In genomic region chr10:48494611-48495010, GRCh38 we compare ENCODE assay signal across 1 cellular context.
TF ChIP-seq lines count a peak whose summit lies in the region.

No MANE protein-coding gene starts in this region.

TF ChIP-seq in WTC11, 78 proteins besides CTCF, POLR2A, EP300 and RAD21 (continued from another document):
- TF ChIP-seq, protein P1, sequence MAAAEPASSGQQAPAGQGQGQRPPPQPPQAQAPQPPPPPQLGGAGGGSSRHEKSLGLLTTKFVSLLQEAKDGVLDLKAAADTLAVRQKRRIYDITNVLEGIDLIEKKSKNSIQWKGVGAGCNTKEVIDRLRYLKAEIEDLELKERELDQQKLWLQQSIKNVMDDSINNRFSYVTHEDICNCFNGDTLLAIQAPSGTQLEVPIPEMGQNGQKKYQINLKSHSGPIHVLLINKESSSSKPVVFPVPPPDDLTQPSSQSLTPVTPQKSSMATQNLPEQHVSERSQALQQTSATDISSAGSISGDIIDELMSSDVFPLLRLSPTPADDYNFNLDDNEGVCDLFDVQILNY (CRISPR knock-in tag; IDR thresholded peaks at IDR 0.05) = no peak
- no peak for TF ChIP-seq FOXJ3 (CRISPR knock-in tag; IDR thresholded peaks at IDR 0.05; ENCODE audit: borderline replicate concordance)
- TF ChIP-seq NFATC4 (CRISPR knock-in tag; IDR thresholded peaks at IDR 0.05) = no peak
- TF ChIP-seq, protein P2, sequence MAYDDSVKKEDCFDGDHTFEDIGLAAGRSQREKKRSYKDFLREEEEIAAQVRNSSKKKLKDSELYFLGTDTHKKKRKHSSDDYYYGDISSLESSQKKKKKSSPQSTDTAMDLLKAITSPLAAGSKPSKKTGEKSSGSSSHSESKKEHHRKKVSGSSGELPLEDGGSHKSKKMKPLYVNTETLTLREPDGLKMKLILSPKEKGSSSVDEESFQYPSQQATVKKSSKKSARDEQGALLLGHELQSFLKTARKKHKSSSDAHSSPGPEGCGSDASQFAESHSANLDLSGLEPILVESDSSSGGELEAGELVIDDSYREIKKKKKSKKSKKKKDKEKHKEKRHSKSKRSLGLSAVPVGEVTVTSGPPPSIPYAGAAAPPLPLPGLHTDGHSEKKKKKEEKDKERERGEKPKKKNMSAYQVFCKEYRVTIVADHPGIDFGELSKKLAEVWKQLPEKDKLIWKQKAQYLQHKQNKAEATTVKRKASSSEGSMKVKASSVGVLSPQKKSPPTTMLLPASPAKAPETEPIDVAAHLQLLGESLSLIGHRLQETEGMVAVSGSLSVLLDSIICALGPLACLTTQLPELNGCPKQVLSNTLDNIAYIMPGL (CRISPR knock-in tag; IDR thresholded peaks at IDR 0.05) = no peak
